In the genomic region with DNA sequence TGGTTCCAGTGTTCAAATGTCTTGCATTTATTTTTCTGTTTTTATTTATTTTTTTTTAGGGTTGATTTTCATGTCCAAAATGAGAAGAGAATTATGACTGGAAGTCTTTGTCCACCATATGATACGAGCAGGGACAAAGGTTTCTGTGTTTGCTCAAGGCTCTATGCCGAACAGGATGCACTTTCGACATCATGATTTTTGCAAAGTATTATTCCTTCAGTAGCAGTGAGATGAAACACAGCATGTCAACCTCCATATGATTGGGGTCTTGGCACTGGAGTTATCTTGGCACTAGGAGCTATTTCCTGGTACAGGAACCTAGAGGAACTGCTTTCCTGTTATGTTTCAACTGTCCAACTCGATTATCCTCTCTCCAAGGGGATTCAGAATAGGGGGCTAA, we compare ENCODE assay signal across 25 cellular contexts.
"Had no signal": no experiment of that assay in that cellular context is flagged by ENCODE, and none has a peak within 500 bp of the region (broad histone marks: within the 10 kb centered on the region; RNA-seq: fewer than 3 reads in every experiment).

No MANE protein-coding gene starts in this region.

- H3K4me1 Mint-ChIP-seq: natural killer cell; stimulated activated memory B cell treated with anti-CD40 and anti-IgM and Interleukin-4, amounts not matched to agents 10 μg/mL and 1 μg/mL and 100 μg/mL, for 72 hours had no signal

- H3K36me3 ChIP-seq: esophagus squamous epithelium, heart left ventricle, pancreas, prostate gland, right lobe of liver, tibial artery, upper lobe of left lung, uterus had no signal

- H3K36me3 Mint-ChIP-seq: natural killer cell; stimulated activated memory B cell treated with anti-CD40 and anti-IgM and Interleukin-4, amounts not matched to agents 10 μg/mL and 1 μg/mL and 100 μg/mL, for 72 hours had no signal

- H3K27ac Mint-ChIP-seq: natural killer cell; stimulated activated memory B cell treated with anti-CD40 and anti-IgM and Interleukin-4, amounts not matched to agents 10 μg/mL and 1 μg/mL and 100 μg/mL, for 72 hours; stimulated activated naive CD8-positive, alpha-beta T cell treated with anti-CD3 and anti-CD28 coated beads, Interleukin-15, Interleukin-2, amounts not matched to agents 100 ng/mL and 50 ng/mL, for 24 hours had no signal

- H3K4me3 Mint-ChIP-seq: natural killer cell; neural crest cell; stimulated activated memory B cell treated with anti-CD40 and anti-IgM and Interleukin-4, amounts not matched to agents 10 μg/mL and 1 μg/mL and 100 μg/mL, for 72 hours; stimulated activated naive CD8-positive, alpha-beta T cell treated with anti-CD3 and anti-CD28 coated beads, Interleukin-15, Interleukin-2, amounts not matched to agents 100 ng/mL and 50 ng/mL, for 24 hours had no signal

- FAIRE-seq: colon, endometrium, pancreas had no signal

- H3K27me3 Mint-ChIP-seq: stimulated activated memory B cell treated with anti-CD40 and anti-IgM and Interleukin-4, amounts not matched to agents 10 μg/mL and 1 μg/mL and 100 μg/mL, for 72 hours had no signal

- H3K4me3 ChIP-seq: esophagus squamous epithelium, heart left ventricle, mucosa of descending colon, pancreas, prostate gland, right lobe of liver, tibial artery, upper lobe of left lung, uterus had no signal

- DNase-seq: effector memory CD4-positive, alpha-beta T cell; esophagus squamous epithelium; foreskin keratinocyte; heart left ventricle; hippocampal formation; kidney glomerular epithelial cell; mammary epithelial cell; mucosa of descending colon; natural killer cell; nucleus accumbens; pancreas; retina; right lobe of liver; stimulated activated CD4-positive, alpha-beta T cell treated with anti-CD3 and anti-CD28 coated beads, Interleukin-15, amount 100 ng/mL, for 24 hours; stimulated activated CD4-positive, alpha-beta T cell treated with anti-CD3 and anti-CD28 coated beads, Interleukin-1b, Interleukin-23, amount 100 ng/mL, for 48 hours; stimulated activated CD4-positive, alpha-beta T cell treated with anti-CD3 and anti-CD28 coated beads, Interleukin-4, amount 100 ng/mL, for 24 hours; tibial artery; upper lobe of left lung; uterus had no signal

- H3K27me3 ChIP-seq: esophagus squamous epithelium, foreskin keratinocyte, heart left ventricle, pancreas, right lobe of liver, tibial artery, upper lobe of left lung, uterus had no signal

- H3K27ac ChIP-seq: esophagus squamous epithelium, foreskin keratinocyte, heart left ventricle, pancreas, prostate gland, right lobe of liver, tibial artery, upper lobe of left lung, uterus had no signal

- H3K4me1 ChIP-seq: foreskin keratinocyte, pancreas, right lobe of liver, uterus had no signal

- H3K9me3 Mint-ChIP-seq: neural crest cell; stimulated activated memory B cell treated with anti-CD40 and anti-IgM and Interleukin-4, amounts not matched to agents 10 μg/mL and 1 μg/mL and 100 μg/mL, for 72 hours; stimulated activated naive CD8-positive, alpha-beta T cell treated with anti-CD3 and anti-CD28 coated beads, Interleukin-15, Interleukin-2, amounts not matched to agents 100 ng/mL and 50 ng/mL, for 24 hours had no signal

- H3K9me3 ChIP-seq: esophagus squamous epithelium, heart left ventricle, mucosa of descending colon, pancreas, prostate gland, right lobe of liver, tibial artery, upper lobe of left lung, uterus had no signal

- ATAC-seq: foreskin keratinocyte; heart left ventricle; mucosa of descending colon; natural killer cell; pancreas; stimulated activated memory B cell treated with anti-CD40 and anti-IgM and Interleukin-4, amounts not matched to agents 10 μg/mL and 1 μg/mL and 100 μg/mL, for 72 hours had no signal
